ENCODE assay signal across 12 cellular contexts in genomic region chr10:23172846-23173548, GRCh38. TPM values are rescaled to one million over a fixed set of nuclear protein-coding genes. Genes with fewer than 3 reads are reported as not detected.
DNase-seq lines count a peak whose midpoint lies in the region; FAIRE-seq and TF ChIP-seq lines count a peak whose summit lies in the region.
"Had no signal": no experiment of that assay in that cellular context is flagged by ENCODE, and none has a peak within 500 bp of the region (broad histone marks: within the 10 kb centered on the region; RNA-seq: fewer than 3 reads in every experiment).

No MANE protein-coding gene starts in this region.

- intact Hi-C loops in dorsolateral prefrontal cortex (cut with DNase I) (loop anchor here in 1 of 2 donors (10.0 kb wide), 1 partner anchor 532 kb away; no protein-coding TSS in a partner anchor), thyroid gland (cut with DNase I) (no loop called here)

- H3K27ac ChIP-seq in HEK293 (ENCODE audit: extremely low read depth, low read depth, low read length) (no peak overlapping the region), dorsolateral prefrontal cortex (peak overlapping the region in 51 of 59 donors; percentile 12 to 88 (median 77)), thyroid gland (no peak overlapping the region)
- H3K27ac ChIP-seq: foreskin keratinocyte, lower lobe of right lung had no signal

- H3K9me3 ChIP-seq in HEK293 (ENCODE audit: control insufficient read depth, insufficient read depth, low read depth, low read length) (no peaks in the 10 kb centered on the region), neuron (ENCODE audit: low read length) (peaks cover 2% of the 10 kb centered on the region), thyroid gland (no peaks in the 10 kb centered on the region)
- H3K9me3 ChIP-seq: lower lobe of right lung had no signal

- WGBS in thyroid gland, 2 donors: 1% methylated on average over 35 of the region's 48 CpGs

- TF ChIP-seq CTCF in HEK293 (tag by site-specific recombination; IDR thresholded peaks at IDR 0.05) (peak; percentile 54; the same call in 1 of the 2 replicates), dorsolateral prefrontal cortex (IDR thresholded peaks at IDR 0.05 in 54 of 56, conservative IDR thresholded peaks at IDR 0.05 in 2 of 56; ENCODE audit: low read depth in 1 of 56, partially characterized antibody in 56 of 56) (peak in 2 of 56 donors; percentile 1 to 14), thyroid gland (IDR thresholded peaks at IDR 0.05) (no peak), GM13976 (IDR thresholded peaks at IDR 0.05; ENCODE audit: borderline replicate concordance, control extremely low read depth, extremely low read depth, insufficient read depth, missing control alignments) (no peak)

- no peaks in the 10 kb centered on the region; the same call in 1 of the 2 replicates for H3K4me1 ChIP-seq in HEK293 (ENCODE audit: control insufficient read depth, insufficient read depth, low read length)
- H3K4me1 ChIP-seq in neuron (ENCODE audit: insufficient read depth, low read length): peaks cover 14% of the 10 kb centered on the region
- peaks cover 10 to 15% of the 10 kb centered on the region in 2 donors for H3K4me1 ChIP-seq in thyroid gland
- H3K4me1 ChIP-seq: foreskin keratinocyte, lower lobe of right lung had no signal

- TF ChIP-seq POLR2A in thyroid gland (IDR thresholded peaks at IDR 0.05): no peak

- CTCF ChIA-PET in HEK293 (lab: Yijun Ruan, JAX): interaction anchor here (1.1 to 1.4 kb wide), 2 partner anchors 15 to 49 kb away, joined by 3 to 6 read pairs; no protein-coding TSS in a partner anchor

- H3K36me3 ChIP-seq in HEK293 (ENCODE audit: control insufficient read depth in 2 of 2, insufficient read depth in 1 of 2, low read length in 2 of 2): no peaks in the 10 kb centered on the region
- no peaks in the 10 kb centered on the region for H3K36me3 ChIP-seq in neuron (ENCODE audit: insufficient read depth, low read length)
- no peaks in the 10 kb centered on the region for H3K36me3 ChIP-seq in thyroid gland
- H3K36me3 ChIP-seq: lower lobe of right lung had no signal

- in situ Hi-C loops in GM13976 (cut with MboI; ENCODE audit: low sequenced_read_pairs, unreplicated experiment): loop anchor here (25.0 kb wide), 2 partner anchors 114 to 364 kb away; no protein-coding TSS in a partner anchor

- POLR2A ChIA-PET in HEK293 (lab: Yijun Ruan, JAX): no interaction called here

- no peak for FAIRE-seq in RCC 7860 (lab: Jason Lieb, UNC)

- H3K4me3 ChIP-seq in HEK293 (ENCODE audit: low read depth, low read length) (peak overlapping the region; percentile 15), dorsolateral prefrontal cortex (peak overlapping the region; percentile 33 to 71 (median 56)), neuron (ENCODE audit: low read length) (peak overlapping the region; percentile 34), thyroid gland (replicated peaks in 1 of 3) (no peak overlapping the region)
- H3K4me3 ChIP-seq: lower lobe of right lung had no signal

- H3K27me3 ChIP-seq in dorsolateral prefrontal cortex (peaks cover 0 to 61% (median 31%) of the 10 kb centered on the region in 45 donors), neuron (ENCODE audit: insufficient read depth, low read length) (peaks cover 85% of the 10 kb centered on the region), thyroid gland (peaks cover 25% of the 10 kb centered on the region)

- DNase-seq in DMS53 (lab: John Stamatoyannopoulos, UW) (peak; percentile 95), dorsolateral prefrontal cortex (peak in 4 of 10 donors; percentile 26 to 59 (median 50)), thyroid gland (no peak), GM13976 (ENCODE audit: low spot score) (no peak), RCC 7860 (ENCODE audit: low spot score) (no peak)
- DNase-seq: CD4-positive, CD25-positive, alpha-beta regulatory T cell; dermis blood vessel endothelial cell; foreskin keratinocyte; lower lobe of right lung; NCI-H345 had no signal

- H2AFZ ChIP-seq in neuron (ENCODE audit: low read depth, low read length): peak overlapping the region; percentile 27

TF ChIP-seq in HEK293, 187 proteins besides CTCF, POLR2A, EP300 and RAD21 (continues in another document):
- TF ChIP-seq ZNF335 (tag by site-specific recombination; conservative IDR thresholded peaks at IDR 0.05) (peak; percentile 77), IKZF3 (tag by site-specific recombination; IDR thresholded peaks at IDR 0.05) (no peak), ZBTB26 (tag by site-specific recombination; optimal IDR thresholded peaks at IDR 0.05) (peak; percentile 79), WT1 (tag by site-specific recombination; IDR thresholded peaks at IDR 0.05) (no peak), ZNF623 (tag by site-specific recombination; IDR thresholded peaks at IDR 0.05) (no peak), RBAK (tag by site-specific recombination; IDR thresholded peaks at IDR 0.05) (no peak), ZNF292 (tag by site-specific recombination; IDR thresholded peaks at IDR 0.05; ENCODE audit: borderline replicate concordance, low read depth) (no peak), PATZ1 (tag by site-specific recombination; IDR thresholded peaks at IDR 0.05) (0 out of 2 replicates have a peak, but pooled peaks have one; percentile 29), FEZF1 (tag by site-specific recombination; IDR thresholded peaks at IDR 0.05) (0 out of 2 replicates have a peak, but pooled peaks have one; percentile 13)
- TF ChIP-seq, protein P1, sequence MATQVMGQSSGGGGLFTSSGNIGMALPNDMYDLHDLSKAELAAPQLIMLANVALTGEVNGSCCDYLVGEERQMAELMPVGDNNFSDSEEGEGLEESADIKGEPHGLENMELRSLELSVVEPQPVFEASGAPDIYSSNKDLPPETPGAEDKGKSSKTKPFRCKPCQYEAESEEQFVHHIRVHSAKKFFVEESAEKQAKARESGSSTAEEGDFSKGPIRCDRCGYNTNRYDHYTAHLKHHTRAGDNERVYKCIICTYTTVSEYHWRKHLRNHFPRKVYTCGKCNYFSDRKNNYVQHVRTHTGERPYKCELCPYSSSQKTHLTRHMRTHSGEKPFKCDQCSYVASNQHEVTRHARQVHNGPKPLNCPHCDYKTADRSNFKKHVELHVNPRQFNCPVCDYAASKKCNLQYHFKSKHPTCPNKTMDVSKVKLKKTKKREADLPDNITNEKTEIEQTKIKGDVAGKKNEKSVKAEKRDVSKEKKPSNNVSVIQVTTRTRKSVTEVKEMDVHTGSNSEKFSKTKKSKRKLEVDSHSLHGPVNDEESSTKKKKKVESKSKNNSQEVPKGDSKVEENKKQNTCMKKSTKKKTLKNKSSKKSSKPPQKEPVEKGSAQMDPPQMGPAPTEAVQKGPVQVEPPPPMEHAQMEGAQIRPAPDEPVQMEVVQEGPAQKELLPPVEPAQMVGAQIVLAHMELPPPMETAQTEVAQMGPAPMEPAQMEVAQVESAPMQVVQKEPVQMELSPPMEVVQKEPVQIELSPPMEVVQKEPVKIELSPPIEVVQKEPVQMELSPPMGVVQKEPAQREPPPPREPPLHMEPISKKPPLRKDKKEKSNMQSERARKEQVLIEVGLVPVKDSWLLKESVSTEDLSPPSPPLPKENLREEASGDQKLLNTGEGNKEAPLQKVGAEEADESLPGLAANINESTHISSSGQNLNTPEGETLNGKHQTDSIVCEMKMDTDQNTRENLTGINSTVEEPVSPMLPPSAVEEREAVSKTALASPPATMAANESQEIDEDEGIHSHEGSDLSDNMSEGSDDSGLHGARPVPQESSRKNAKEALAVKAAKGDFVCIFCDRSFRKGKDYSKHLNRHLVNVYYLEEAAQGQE (tag by site-specific recombination; IDR thresholded peaks at IDR 0.05): peak; percentile 9; the same call in 1 of the 2 replicates
- TF ChIP-seq, protein P2, sequence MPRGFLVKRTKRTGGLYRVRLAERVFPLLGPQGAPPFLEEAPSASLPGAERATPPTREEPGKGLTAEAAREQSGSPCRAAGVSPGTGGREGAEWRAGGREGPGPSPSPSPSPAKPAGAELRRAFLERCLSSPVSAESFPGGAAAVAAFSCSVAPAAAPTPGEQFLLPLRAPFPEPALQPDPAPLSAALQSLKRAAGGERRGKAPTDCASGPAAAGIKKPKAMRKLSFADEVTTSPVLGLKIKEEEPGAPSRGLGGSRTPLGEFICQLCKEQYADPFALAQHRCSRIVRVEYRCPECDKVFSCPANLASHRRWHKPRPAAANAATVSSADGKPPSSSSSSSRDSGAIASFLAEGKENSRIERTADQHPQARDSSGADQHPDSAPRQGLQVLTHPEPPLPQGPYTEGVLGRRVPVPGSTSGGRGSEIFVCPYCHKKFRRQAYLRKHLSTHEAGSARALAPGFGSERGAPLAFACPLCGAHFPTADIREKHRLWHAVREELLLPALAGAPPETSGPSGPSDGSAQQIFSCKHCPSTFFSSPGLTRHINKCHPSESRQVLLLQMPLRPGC (tag by site-specific recombination; IDR thresholded peaks at IDR 0.05): peak; percentile 26; the same call in 1 of the 2 replicates

RNA-seq across cellular contexts. Expression of gene PTF1A, which starts 19.1 kb away (rescaled TPM):
- total RNA-seq in dorsolateral prefrontal cortex: 1 to 10 TPM in 38 of 120 experiments, under 1 TPM in 48, not detected in 34; 0.26 to 3.7 (median 0.93) TPM
- not detected for total RNA-seq in thyroid gland
- total RNA-seq: CD4-positive, CD25-positive, alpha-beta regulatory T cell; dermis blood vessel endothelial cell; foreskin keratinocyte; lower lobe of right lung had no signal

Comparison
In these comparisons a context has a peak if more than half of its experiments do, and no peak if none do; other contexts are left out.
1. H3K27ac ChIP-seq: peak in dorsolateral prefrontal cortex (51 of 59); none in HEK293 (single experiment) and thyroid gland (0 of 3).
2. H3K4me3 ChIP-seq: peak in HEK293 (single experiment), dorsolateral prefrontal cortex (59 of 59) and neuron (single experiment); none in thyroid gland (0 of 3).